Comparison of ENCODE assay signal across 29 cellular contexts in the genomic region with DNA sequence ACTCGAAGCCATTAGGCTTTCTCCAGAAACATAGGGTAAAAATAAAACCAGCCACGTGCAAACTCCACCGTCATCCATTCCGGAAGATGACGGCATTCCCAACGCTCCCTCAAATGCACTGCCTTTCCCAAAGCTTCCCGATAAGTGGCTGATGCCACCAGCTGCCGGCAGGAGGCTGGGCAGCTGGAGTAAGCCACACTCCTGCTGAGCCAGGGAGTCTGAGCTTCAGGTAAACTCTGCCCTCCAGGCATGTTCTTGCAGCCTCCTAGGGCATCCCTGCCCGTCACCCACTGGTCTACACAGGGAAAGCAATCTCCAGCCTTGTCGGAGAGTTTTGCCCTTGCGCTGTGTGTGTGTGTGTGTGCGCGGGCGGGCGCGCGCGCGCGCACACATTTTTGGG. TPM values are rescaled to one million over a fixed set of nuclear protein-coding genes. Genes with fewer than 3 reads are reported as not detected.
"Had no signal": no experiment of that assay in that cellular context is flagged by ENCODE, and none has a peak within 500 bp of the region (broad histone marks: within the 10 kb centered on the region; RNA-seq: fewer than 3 reads in every experiment).

No MANE protein-coding gene starts in this region.

- H3K9me3 ChIP-seq: ascending aorta, body of pancreas had no signal

- H3K27ac Mint-ChIP-seq: activated CD8-positive, alpha-beta T cell treated with anti-CD3 and anti-CD28 coated beads, Interleukin-2, amount 10 ng/mL, durations not matched to agents 7 days and 5 days; T-helper 17 cell; WTC11 had no signal

- H3K4me1 Mint-ChIP-seq: WTC11 had no signal

- ATAC-seq: activated CD8-positive, alpha-beta T cell treated with anti-CD3 and anti-CD28 coated beads, Interleukin-2, amount 10 ng/mL, durations not matched to agents 7 days and 5 days; body of pancreas; T-helper 17 cell; WTC11 had no signal

- H3K4me3 ChIP-seq: ascending aorta, body of pancreas, PC-9 had no signal

- H3K27me3 ChIP-seq: ascending aorta, body of pancreas had no signal

- H3K4me2 ChIP-seq: PC-9 had no signal

- H3K4me1 ChIP-seq: ascending aorta, body of pancreas had no signal

- H3K36me3 ChIP-seq: ascending aorta had no signal

- H3K27ac ChIP-seq: ascending aorta, body of pancreas, PC-9 had no signal

- H2AFZ ChIP-seq: PC-9 had no signal

- DNase-seq: activated CD4-positive, alpha-beta T cell treated with anti-CD3 and anti-CD28 coated beads for 48 hours; activated CD4-positive, alpha-beta T cell treated with anti-CD3 and anti-CD28 coated beads, Interleukin-2, amount 50 U/mL, for 4 hours; activated CD4-positive, CD25-positive, alpha-beta regulatory T cell treated with anti-CD3 and anti-CD28 coated beads, Interleukin-2, amount 50 U/mL, for 72 hours; activated CD8-positive, alpha-beta memory T cell treated with anti-CD3 and anti-CD28 coated beads, Interleukin-2, amount 50 U/mL, for 48 hours; activated CD8-positive, alpha-beta T cell treated with anti-CD3 and anti-CD28 coated beads, Interleukin-2, amount 10 ng/mL, durations not matched to agents 7 days and 5 days; activated naive CD4-positive, alpha-beta T cell treated with anti-CD3 and anti-CD28 coated beads, Interleukin-2, amount 50 U/mL, for 16 hours; activated T-cell treated with anti-CD3 and anti-CD28 coated beads, Interleukin-2, amount 50 U/mL, for 1 hour; amniotic stem cell; body of pancreas; central memory CD4-positive, alpha-beta T cell; KG1; MV-4-11; NCI-H1092 treated with DMSO at 0.1 percent for 48 hours; NCI-H1436 treated with DMSO at 0.1 percent for 48 hours; NCI-H1930; NCI-H2107; NCI-H2171 treated with DMSO at 0.1 percent for 48 hours; NCI-H226; PC-9; SHP77 treated with DMSO at 0.1 percent for 48 hours; T-helper 17 cell; T-helper 9 cell had no signal

- H3K36me3 Mint-ChIP-seq: WTC11 had no signal

- H3K4me3 Mint-ChIP-seq: activated CD8-positive, alpha-beta T cell treated with anti-CD3 and anti-CD28 coated beads, Interleukin-2, amount 10 ng/mL, durations not matched to agents 7 days and 5 days; T-helper 17 cell; WTC11 had no signal

RNA-seq across cellular contexts. Expression of gene TMEM273, which starts 40.5 kb away (rescaled TPM):
- total RNA-seq: bronchial epithelial cell, chondrocyte, LHCN-M2, M059J, NCI-H460 had no signal
